20 cellular contexts compared by ENCODE assay signal in the genomic region with DNA sequence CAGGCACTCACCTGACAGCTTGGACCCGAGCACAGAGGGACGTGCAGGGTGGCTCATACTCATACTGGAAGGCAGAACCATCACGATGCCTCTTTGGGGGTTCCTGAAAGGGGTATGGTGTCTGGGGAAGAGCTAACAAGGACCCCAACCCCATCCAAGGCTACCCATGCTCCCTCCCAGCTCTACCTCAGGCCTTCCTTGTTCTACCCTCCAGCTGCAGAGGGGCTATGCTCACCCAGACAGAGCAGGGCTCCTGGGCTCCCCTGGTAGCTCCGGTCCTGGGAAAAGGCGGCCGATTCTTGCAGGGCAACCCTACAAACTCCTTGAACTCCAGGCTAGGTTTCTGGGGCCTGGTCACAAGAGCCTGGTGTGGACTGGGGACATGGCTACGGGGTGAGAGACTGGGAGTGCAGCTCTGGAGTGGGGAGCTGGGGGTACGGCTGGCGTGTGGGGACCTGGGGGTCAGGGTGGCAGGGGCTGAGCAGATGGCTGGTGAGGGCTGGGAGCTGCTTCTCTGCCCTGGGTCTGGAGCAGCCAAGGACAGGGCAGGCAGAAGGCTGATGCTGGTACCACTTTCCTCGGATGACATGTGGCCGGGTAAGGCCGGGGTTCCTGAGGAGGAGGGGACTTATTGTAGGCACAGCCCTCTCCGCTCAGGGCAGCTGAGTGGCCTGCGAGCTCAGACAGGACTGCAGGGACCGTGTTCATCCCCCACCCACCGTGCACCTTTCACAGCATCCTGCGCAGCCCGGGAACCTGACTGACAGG. TPM values are rescaled to one million over a fixed set of nuclear protein-coding genes. Genes with fewer than 3 reads are reported as not detected.
A peak's percentile ranks its signal among the peaks of the same experiment; 100 is the strongest.
DNase-seq lines count a peak whose midpoint lies in the region; ATAC-seq and TF ChIP-seq lines count a peak whose summit lies in the region.
"Had no signal": no experiment of that assay in that cellular context is flagged by ENCODE, and none has a peak within 500 bp of the region (broad histone marks: within the 10 kb centered on the region; RNA-seq: fewer than 3 reads in every experiment).

No MANE protein-coding gene starts in this region.

- no peaks in the 10 kb centered on the region for H3K9me3 ChIP-seq in BLaER1
- no peaks in the 10 kb centered on the region for H3K9me3 ChIP-seq in naive thymus-derived CD4-positive, alpha-beta T cell (ENCODE audit: control insufficient read depth in 2 of 3, low read length in 3 of 3)
- H3K9me3 ChIP-seq: gastrocnemius medialis, mucosa of descending colon had no signal

- no peaks in the 10 kb centered on the region for H3K9me3 Mint-ChIP-seq in T-helper 1 cell treated with Interleukin-12 subunit alpha and Interleukin-12 subunit beta and Interleukin-4 antibody, amounts not matched to agents 30 μg/mL and 1 μg/mL, for 36 hours
- H3K9me3 Mint-ChIP-seq in activated CD4-positive, alpha-beta memory T cell treated with anti-CD3 and anti-CD28 coated beads for 36 hours = no peaks in the 10 kb centered on the region
- H3K9me3 Mint-ChIP-seq in naive thymus-derived CD4-positive, alpha-beta T cell = peaks cover 0 to 3% (median 0%) of the 10 kb centered on the region in 11 donors

- no peak for ATAC-seq in naive thymus-derived CD4-positive, alpha-beta T cell
- ATAC-seq: gastrocnemius medialis, mucosa of descending colon had no signal

- H3K27ac Mint-ChIP-seq in T-helper 1 cell treated with Interleukin-12 subunit alpha and Interleukin-12 subunit beta and Interleukin-4 antibody, amounts not matched to agents 30 μg/mL and 1 μg/mL, for 36 hours = peak overlapping the region; percentile 63
- no peak overlapping the region for H3K27ac Mint-ChIP-seq in activated CD4-positive, alpha-beta memory T cell treated with anti-CD3 and anti-CD28 coated beads for 36 hours
- H3K27ac Mint-ChIP-seq in naive thymus-derived CD4-positive, alpha-beta T cell = peak overlapping the region in 3 of 9 donors; percentile 38 to 98 (median 65)

- H3K4me1 Mint-ChIP-seq in T-helper 1 cell treated with Interleukin-12 subunit alpha and Interleukin-12 subunit beta and Interleukin-4 antibody, amounts not matched to agents 30 μg/mL and 1 μg/mL, for 36 hours (ENCODE audit: low read depth) = peaks cover 14% of the 10 kb centered on the region
- H3K4me1 Mint-ChIP-seq in activated CD4-positive, alpha-beta memory T cell treated with anti-CD3 and anti-CD28 coated beads for 36 hours (ENCODE audit: low read depth) = peaks cover 24% of the 10 kb centered on the region
- peaks cover 12 to 28% (median 17%) of the 10 kb centered on the region in 7 donors for H3K4me1 Mint-ChIP-seq in naive thymus-derived CD4-positive, alpha-beta T cell

- intact Hi-C loops in activated CD4-positive, alpha-beta memory T cell treated with anti-CD3 and anti-CD28 coated beads for 36 hours (cut with micrococcal nuclease) = no loop called here
- intact Hi-C loops in naive thymus-derived CD4-positive, alpha-beta T cell (cut with micrococcal nuclease) = no loop called here

- H3K4me3 ChIP-seq in BLaER1 = no peak overlapping the region
- H3K4me3 ChIP-seq in naive thymus-derived CD4-positive, alpha-beta T cell (ENCODE audit: low read length) = no peak overlapping the region
- H3K4me3 ChIP-seq: mucosa of descending colon had no signal

- no peak for TF ChIP-seq CTCF in GM20000 (IDR thresholded peaks at IDR 0.05; ENCODE audit: extremely low read depth, missing control alignments)

- no peaks in the 10 kb centered on the region for H3K27me3 ChIP-seq in BLaER1
- H3K27me3 ChIP-seq in naive thymus-derived CD4-positive, alpha-beta T cell (ENCODE audit: control insufficient read depth in 2 of 2, insufficient read depth in 2 of 2, low read length in 2 of 2) = no peaks in the 10 kb centered on the region

- H3K4me1 ChIP-seq in BLaER1 = peaks cover 26% of the 10 kb centered on the region
- peaks cover 11 to 17% of the 10 kb centered on the region in 2 donors for H3K4me1 ChIP-seq in naive thymus-derived CD4-positive, alpha-beta T cell (ENCODE audit: control insufficient read depth in 2 of 2, insufficient read depth in 2 of 2, low read length in 2 of 2)

- POLR2A ChIA-PET in activated CD4-positive, alpha-beta memory T cell treated with anti-CD3 and anti-CD28 coated beads for 36 hours (lab: Charles Lee) = interaction anchor here (1.4 to 4.7 kb wide), 3 partner anchors 10 to 96 kb away, joined by 4 to 32 read pairs (median 23); partner anchors contain the start of genes CARMIL2 and CTCF
- POLR2A ChIA-PET in naive thymus-derived CD4-positive, alpha-beta T cell (lab: Charles Lee) = interaction anchor here (0.9 to 6.6 kb wide), 6 partner anchors 12 to 137 kb away, joined by 3 to 84 read pairs (median 6); partner anchors contain the start of genes CARMIL2 and CTCF

- H3K4me2 ChIP-seq in BLaER1 = peak overlapping the region; percentile 98

- peak overlapping the region; percentile 84; the same call in 1 of the 2 replicates for H3K9ac ChIP-seq in BLaER1
- H3K9ac ChIP-seq: parathyroid adenoma had no signal

- H3K27me3 Mint-ChIP-seq in T-helper 1 cell treated with Interleukin-12 subunit alpha and Interleukin-12 subunit beta and Interleukin-4 antibody, amounts not matched to agents 30 μg/mL and 1 μg/mL, for 36 hours (ENCODE audit: low read depth) = no peaks in the 10 kb centered on the region
- H3K27me3 Mint-ChIP-seq in activated CD4-positive, alpha-beta memory T cell treated with anti-CD3 and anti-CD28 coated beads for 36 hours = no peaks in the 10 kb centered on the region
- no peaks in the 10 kb centered on the region for H3K27me3 Mint-ChIP-seq in naive thymus-derived CD4-positive, alpha-beta T cell

- CTCF ChIA-PET in activated CD4-positive, alpha-beta memory T cell treated with anti-CD3 and anti-CD28 coated beads for 36 hours (lab: Charles Lee) = interaction anchor here (1.0 to 5.8 kb wide), 6 partner anchors 9 to 137 kb away, joined by 4 to 64 read pairs (median 9); partner anchors contain the start of genes CARMIL2 and CTCF
- CTCF ChIA-PET in naive thymus-derived CD4-positive, alpha-beta T cell (lab: Charles Lee) = interaction anchor here (0.8 to 3.1 kb wide), 7 partner anchors 10 to 141 kb away, joined by 3 to 19 read pairs (median 4); partner anchors contain the start of gene CARMIL2

- H4K20me1 ChIP-seq in BLaER1 = peaks cover 69% of the 10 kb centered on the region

- DNase-seq in T-helper 1 cell = no peak
- DNase-seq in activated CD4-positive, alpha-beta memory T cell treated with anti-CD3 and anti-CD28 coated beads for 36 hours = no peak
- no peak for DNase-seq in naive thymus-derived CD4-positive, alpha-beta T cell
- DNase-seq in SHP77 (lab: John Stamatoyannopoulos, UW) = no peak
- DNase-seq in GM20000 (ENCODE audit: low spot score) = no peak
- no peak for DNase-seq in Kasumi-1 (lab: John Stamatoyannopoulos, UW)
- DNase-seq: activated gamma-delta T cell, DMS79 treated with DMSO at 0.1 percent for 48 hours, gastrocnemius medialis, KG1, NCI-H1105 treated with DMSO at 0.1 percent for 48 hours, NCI-H2171, NCI-H748 treated with DMSO at 0.1 percent for 48 hours, small intestine, trophoblast cell had no signal

- peaks cover 72% of the 10 kb centered on the region for H3K36me3 ChIP-seq in BLaER1
- peaks cover 0 to 60% (median 4%) of the 10 kb centered on the region in 3 experiments for H3K36me3 ChIP-seq in naive thymus-derived CD4-positive, alpha-beta T cell (ENCODE audit: control insufficient read depth in 2 of 3, insufficient read depth in 3 of 3, low read length in 3 of 3)

- no peak overlapping the region for H3K4me3 Mint-ChIP-seq in T-helper 1 cell treated with Interleukin-12 subunit alpha and Interleukin-12 subunit beta and Interleukin-4 antibody, amounts not matched to agents 30 μg/mL and 1 μg/mL, for 36 hours
- peak overlapping the region; percentile 23 for H3K4me3 Mint-ChIP-seq in activated CD4-positive, alpha-beta memory T cell treated with anti-CD3 and anti-CD28 coated beads for 36 hours
- H3K4me3 Mint-ChIP-seq in naive thymus-derived CD4-positive, alpha-beta T cell = peak overlapping the region in 8 of 10 donors; percentile 18 to 97 (median 92)

- H3K27ac ChIP-seq in BLaER1 = no peak overlapping the region
- no peak overlapping the region for H3K27ac ChIP-seq in naive thymus-derived CD4-positive, alpha-beta T cell (ENCODE audit: low read depth, low read length)
- H3K27ac ChIP-seq: gastrocnemius medialis, parathyroid adenoma had no signal

- H3K36me3 Mint-ChIP-seq in T-helper 1 cell treated with Interleukin-12 subunit alpha and Interleukin-12 subunit beta and Interleukin-4 antibody, amounts not matched to agents 30 μg/mL and 1 μg/mL, for 36 hours (ENCODE audit: low read depth) = peaks cover 11% of the 10 kb centered on the region
- H3K36me3 Mint-ChIP-seq in activated CD4-positive, alpha-beta memory T cell treated with anti-CD3 and anti-CD28 coated beads for 36 hours = peaks cover 13% of the 10 kb centered on the region
- H3K36me3 Mint-ChIP-seq in naive thymus-derived CD4-positive, alpha-beta T cell = peaks cover 0 to 9% (median 6%) of the 10 kb centered on the region in 5 donors

RNA-seq across cellular contexts. Expression of gene ACD, which starts 2.1 kb away (rescaled TPM):
- 10 to 100 TPM; 63.0 to 63.9 TPM for total RNA-seq in activated CD4-positive, alpha-beta memory T cell treated with anti-CD3 and anti-CD28 coated beads for 36 hours
- total RNA-seq in naive thymus-derived CD4-positive, alpha-beta T cell = 10 to 100 TPM; 29.3 to 44.1 (median 34.4) TPM
- polyA plus RNA-seq in naive thymus-derived CD4-positive, alpha-beta T cell = 10 to 100 TPM; 25.4 to 33.2 TPM

RNA-seq across cellular contexts. Expression of gene PARD6A, which starts 2.8 kb away (rescaled TPM):
- 10 to 100 TPM; 11.2 to 11.5 TPM for total RNA-seq in activated CD4-positive, alpha-beta memory T cell treated with anti-CD3 and anti-CD28 coated beads for 36 hours
- total RNA-seq in naive thymus-derived CD4-positive, alpha-beta T cell = 10 to 100 TPM in 1 of 5 experiments, 1 to 10 TPM in 4; 4.5 to 11.2 (median 4.7) TPM
- 10 to 100 TPM in 1 of 2 donors, 1 to 10 TPM in 1; 9.3 to 15.1 TPM for polyA plus RNA-seq in naive thymus-derived CD4-positive, alpha-beta T cell

RNA-seq across cellular contexts. Expression of gene ENKD1, which starts 8.6 kb away (rescaled TPM):
- 10 to 100 TPM in 1 of 2 experiments, 1 to 10 TPM in 1; 9.3 to 10.1 TPM for total RNA-seq in activated CD4-positive, alpha-beta memory T cell treated with anti-CD3 and anti-CD28 coated beads for 36 hours
- 1 to 10 TPM; 4.9 to 8.3 (median 7.8) TPM for total RNA-seq in naive thymus-derived CD4-positive, alpha-beta T cell
- polyA plus RNA-seq in naive thymus-derived CD4-positive, alpha-beta T cell = 1 to 10 TPM; 1.1 to 2.5 TPM
- total RNA-seq: A172 had no signal

RNA-seq across cellular contexts. Expression of gene C16orf86, which starts 8.7 kb away (rescaled TPM):
- total RNA-seq in activated CD4-positive, alpha-beta memory T cell treated with anti-CD3 and anti-CD28 coated beads for 36 hours = 1 to 10 TPM; 2.2 to 2.5 TPM
- total RNA-seq in naive thymus-derived CD4-positive, alpha-beta T cell = 1 to 10 TPM; 4.3 to 6.4 (median 4.7) TPM
- 1 to 10 TPM; 3.5 to 5.7 TPM for polyA plus RNA-seq in naive thymus-derived CD4-positive, alpha-beta T cell
- total RNA-seq: A172 had no signal

RNA-seq across cellular contexts. Expression of gene CARMIL2, which starts 13.0 kb away (rescaled TPM):
- total RNA-seq in activated CD4-positive, alpha-beta memory T cell treated with anti-CD3 and anti-CD28 coated beads for 36 hours = 100 to 1,000 TPM; 136 to 151 TPM
- total RNA-seq in naive thymus-derived CD4-positive, alpha-beta T cell = 100 to 1,000 TPM; 140 to 245 (median 215) TPM
- polyA plus RNA-seq in naive thymus-derived CD4-positive, alpha-beta T cell = 10 to 100 TPM; 12.7 to 28.7 TPM
